8 cellular contexts compared by ENCODE assay signal in the genomic region with DNA sequence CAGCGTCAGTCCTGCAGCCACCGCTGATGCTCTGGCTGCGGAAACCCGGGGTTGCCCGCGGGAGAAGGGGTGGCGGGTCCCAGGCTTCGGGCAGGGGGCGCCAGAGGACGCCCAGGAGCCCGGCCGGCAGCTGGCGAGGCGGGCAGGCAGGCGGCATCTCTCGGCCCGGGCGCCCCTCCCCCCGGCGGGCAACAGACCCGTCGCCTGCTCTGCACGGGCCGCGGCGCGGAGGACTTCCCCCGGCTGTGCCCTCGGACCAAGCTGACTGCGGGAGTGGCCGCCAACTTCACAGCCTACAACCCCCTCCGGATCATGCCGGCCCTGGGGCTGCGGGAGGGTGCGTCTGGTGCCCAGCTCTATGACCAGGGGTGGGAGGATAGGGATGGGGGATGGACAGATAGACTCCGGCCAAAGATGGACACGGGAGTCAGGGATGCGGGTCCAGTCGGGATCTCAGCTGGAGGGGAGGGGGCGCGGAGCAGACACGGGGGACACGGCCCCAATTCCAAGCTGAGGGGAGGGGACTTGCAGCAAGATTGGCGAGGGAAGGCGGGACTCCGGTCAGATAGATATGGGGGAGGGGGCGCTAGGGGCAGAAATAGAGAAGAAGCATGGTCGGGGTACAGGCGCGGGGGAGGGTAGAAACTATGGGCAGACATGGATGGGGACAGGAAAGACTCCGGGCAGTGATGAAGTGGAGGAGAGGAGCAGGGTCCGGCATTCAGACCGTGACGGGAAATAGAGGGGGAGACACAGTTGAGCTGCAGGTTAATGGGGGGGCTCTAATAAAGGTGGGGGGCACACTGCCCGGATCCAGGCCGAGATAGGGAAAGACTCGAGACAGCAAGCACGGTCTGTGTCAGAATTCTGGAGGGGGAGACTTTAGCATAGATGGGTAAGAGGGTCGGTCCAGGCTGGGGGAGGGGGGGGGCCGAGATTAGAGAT. TPM values are rescaled to one million over a fixed set of nuclear protein-coding genes. Genes with fewer than 3 reads are reported as not detected.
DNase-seq lines count a peak whose midpoint lies in the region; ATAC-seq and TF ChIP-seq lines count a peak whose summit lies in the region.

No MANE protein-coding gene starts in this region.

- no peak overlapping the region for H3K27ac ChIP-seq in upper lobe of right lung

- H3K36me3 Mint-ChIP-seq in activated naive CD4-positive, alpha-beta T cell treated with anti-CD3 and anti-CD28 coated beads, Interleukin-2, amount 10 ng/mL, durations not matched to agents 7 days and 5 days: no peaks in the 10 kb centered on the region
- H3K36me3 Mint-ChIP-seq in osteocyte (ENCODE audit: unreplicated experiment): no peaks in the 10 kb centered on the region

- TF ChIP-seq CTCF in osteocyte (IDR thresholded peaks at IDR 0.05): peak; percentile 87
- TF ChIP-seq CTCF in upper lobe of right lung (IDR thresholded peaks at IDR 0.05): peak; percentile 54

- peak; percentile 68 for ATAC-seq in upper lobe of right lung
- ATAC-seq in HG02763 (IDR thresholded peaks at IDR 0.05; ENCODE audit: unreplicated experiment): no peak

- H3K27me3 ChIP-seq in upper lobe of right lung: peaks cover 29% of the 10 kb centered on the region

- no peak overlapping the region for H3K27ac Mint-ChIP-seq in activated naive CD4-positive, alpha-beta T cell treated with anti-CD3 and anti-CD28 coated beads, Interleukin-2, amount 10 ng/mL, durations not matched to agents 7 days and 5 days
- H3K27ac Mint-ChIP-seq in osteocyte (ENCODE audit: unreplicated experiment): no peak overlapping the region

- DNase-seq in DMS114 treated with DMSO at 0.1 percent for 48 hours (lab: John Stamatoyannopoulos, UW; ENCODE audit: unreplicated experiment) (peak; percentile 43), Kasumi-1 (lab: John Stamatoyannopoulos, UW) (peak; percentile 16 to 38), SK-N-DZ (ENCODE audit: low spot score) (peak; percentile 61), glomerular visceral epithelial cell (ENCODE audit: extremely low spot score) (peak; percentile 81), osteocyte (ENCODE audit: extremely low spot score, unreplicated experiment) (peak; percentile 95), upper lobe of right lung (peak; percentile 80)
- DNase-seq in activated naive CD4-positive, alpha-beta T cell treated with anti-CD3 and anti-CD28 coated beads, Interleukin-2, amount 10 ng/mL, durations not matched to agents 7 days and 5 days: peak; percentile 78

- peak overlapping the region; percentile 66 for H3K4me3 Mint-ChIP-seq in activated naive CD4-positive, alpha-beta T cell treated with anti-CD3 and anti-CD28 coated beads, Interleukin-2, amount 10 ng/mL, durations not matched to agents 7 days and 5 days
- peak overlapping the region; percentile 74 for H3K4me3 Mint-ChIP-seq in osteocyte (ENCODE audit: unreplicated experiment)

- peaks cover 94% of the 10 kb centered on the region for H3K27me3 Mint-ChIP-seq in activated naive CD4-positive, alpha-beta T cell treated with anti-CD3 and anti-CD28 coated beads, Interleukin-2, amount 10 ng/mL, durations not matched to agents 7 days and 5 days
- peaks cover 4% of the 10 kb centered on the region for H3K27me3 Mint-ChIP-seq in osteocyte (ENCODE audit: unreplicated experiment)

- peaks cover 21% of the 10 kb centered on the region for H3K4me1 ChIP-seq in upper lobe of right lung

- no peaks in the 10 kb centered on the region for H3K9me3 Mint-ChIP-seq in activated naive CD4-positive, alpha-beta T cell treated with anti-CD3 and anti-CD28 coated beads, Interleukin-2, amount 10 ng/mL, durations not matched to agents 7 days and 5 days
- H3K9me3 Mint-ChIP-seq in osteocyte (ENCODE audit: unreplicated experiment): no peaks in the 10 kb centered on the region

- intact Hi-C loops in upper lobe of right lung (cut with DNase I): no loop called here

- peak overlapping the region; percentile 45 for H3K4me3 ChIP-seq in upper lobe of right lung

- no peaks in the 10 kb centered on the region for H3K36me3 ChIP-seq in upper lobe of right lung

- CTCF ChIA-PET in activated naive CD4-positive, alpha-beta T cell treated with anti-CD3 and anti-CD28 coated beads, Interleukin-2, amount 10 ng/mL, durations not matched to agents 7 days and 5 days (lab: Charles Lee): interaction anchor here (0.9 to 1.6 kb wide), 5 partner anchors 23 to 201 kb away, joined by 3 to 8 read pairs (median 4); no protein-coding TSS in a partner anchor

- H3K9me3 ChIP-seq in upper lobe of right lung: no peaks in the 10 kb centered on the region

- H3K4me1 Mint-ChIP-seq in activated naive CD4-positive, alpha-beta T cell treated with anti-CD3 and anti-CD28 coated beads, Interleukin-2, amount 10 ng/mL, durations not matched to agents 7 days and 5 days: peaks cover 28% of the 10 kb centered on the region
- H3K4me1 Mint-ChIP-seq in osteocyte (ENCODE audit: unreplicated experiment): peaks cover 20% of the 10 kb centered on the region

RNA-seq across cellular contexts. Expression of a gene that starts 1.1 kb away (rescaled TPM):
- 4.5 and 6.9 TPM in 2 replicates for polyA plus RNA-seq in SK-N-DZ (2014; cell fraction: cytosol; rRNA removed)
- 15.5 and 24.3 TPM in 2 replicates for polyA plus RNA-seq in SK-N-DZ (2014; cell fraction: nucleus; rRNA removed)
- 8.2 and 8.4 TPM in 2 replicates for total RNA-seq in osteocyte
- 0.69 TPM for total RNA-seq in upper lobe of right lung

RNA-seq across cellular contexts. Expression of a gene that starts 52.8 kb away (rescaled TPM):
- 0.03 TPM in 1 of 2 replicates, not detected in the other for polyA plus RNA-seq in SK-N-DZ (2014; cell fraction: cytosol; rRNA removed)
- polyA plus RNA-seq in SK-N-DZ (2014; cell fraction: nucleus; rRNA removed): not detected in 2 replicates
- 0.44 and 0.67 TPM in 2 replicates for total RNA-seq in osteocyte
- total RNA-seq in upper lobe of right lung: 31.4 TPM

RNA-seq across cellular contexts. Expression of a gene that starts 59.2 kb away (rescaled TPM):
- polyA plus RNA-seq in SK-N-DZ (2014; cell fraction: cytosol; rRNA removed): 3.5 and 5.8 TPM in 2 replicates
- 70.8 and 89.0 TPM in 2 replicates for polyA plus RNA-seq in SK-N-DZ (2014; cell fraction: nucleus; rRNA removed)
- total RNA-seq in osteocyte: 89.2 and 90.7 TPM in 2 replicates
- total RNA-seq in upper lobe of right lung: 28.9 TPM

Comparison
In these comparisons a context has a peak if more than half of its experiments do, and no peak if none do; other contexts are left out.
1. DNase-seq: peak in every context shown above with its lines; median percentile 95 in osteocyte; 81 in glomerular visceral epithelial cell; 80 in upper lobe of right lung; 78 in activated naive CD4-positive, alpha-beta T cell treated with anti-CD3 and anti-CD28 coated beads, Interleukin-2, amount 10 ng/mL, durations not matched to agents 7 days and 5 days; 61 in SK-N-DZ; 43 in DMS114 treated with DMSO at 0.1 percent for 48 hours; 27 in Kasumi-1.
2. RNA of a gene that starts 52.8 kb away (total RNA-seq): 31.4 TPM in upper lobe of right lung (single experiment); 0.44 to 0.67 TPM in osteocyte; every median in the first group is over 10 times any median in the second.